Comparison of ENCODE assay signal across 17 cellular contexts in the genomic region with DNA sequence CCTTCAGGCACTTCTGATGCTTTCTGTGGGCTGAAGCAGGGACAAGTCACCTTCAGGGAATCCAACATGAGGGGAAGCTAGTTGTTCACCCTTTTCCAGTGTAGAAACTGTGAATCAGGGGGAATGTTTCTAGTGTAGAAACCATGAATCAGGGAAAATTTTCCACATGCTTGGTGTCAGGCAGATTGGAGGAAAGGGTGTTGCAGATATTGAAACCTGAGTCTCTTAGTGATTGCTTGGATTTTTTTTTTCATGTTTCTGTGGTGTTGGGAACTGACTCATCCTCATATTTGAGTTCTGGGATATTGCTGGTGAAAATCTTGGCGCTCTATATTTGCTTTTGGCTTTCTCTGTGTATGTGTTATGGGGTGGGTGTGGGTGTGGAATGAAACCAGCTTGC.
"Had no signal": no experiment of that assay in that cellular context is flagged by ENCODE, and none has a peak within 500 bp of the region (broad histone marks: within the 10 kb centered on the region; RNA-seq: fewer than 3 reads in every experiment).

No MANE protein-coding gene starts in this region.

- FAIRE-seq: endometrium, pancreas had no signal

- H3K27ac ChIP-seq: brain microvascular endothelial cell, pancreas, spleen, thyroid gland, WERI-Rb-1 had no signal

- H3K36me3 ChIP-seq: brain microvascular endothelial cell, pancreas, spleen, thyroid gland, WERI-Rb-1 had no signal

- ATAC-seq: activated T-cell treated with anti-CD3 and anti-CD28 coated beads, Interleukin-2, amount 50 U/mL, for 72 hours; natural killer cell; pancreas; sciatic nerve; stimulated activated memory B cell treated with anti-CD40 and anti-IgM and Interleukin-4, amounts not matched to agents 10 μg/mL and 1 μg/mL and 100 μg/mL, for 72 hours had no signal

- H3K9me3 ChIP-seq: pancreas, thyroid gland had no signal

- H3K4me1 ChIP-seq: pancreas, spleen, thyroid gland had no signal

- H3K4me3 ChIP-seq: pancreas, spleen, thyroid gland had no signal

- DNase-seq: activated CD4-positive, alpha-beta T cell treated with anti-CD3 and anti-CD28 coated beads for 1 hour; activated gamma-delta T cell; activated T-cell treated with anti-CD3 and anti-CD28 coated beads, Interleukin-2, amount 50 U/mL, for 72 hours; brain microvascular endothelial cell; cortex of kidney; immature natural killer cell; natural killer cell; pancreas; spleen; stimulated activated CD4-positive, alpha-beta T cell treated with anti-CD3 and anti-CD28 coated beads, Interleukin-4, amount 100 ng/mL, for 4 hours; SW 1271; T-helper 2 cell; thyroid gland; WERI-Rb-1 had no signal

- H3K27me3 ChIP-seq: brain microvascular endothelial cell, pancreas, spleen, thyroid gland had no signal
